3 cellular contexts compared by ENCODE assay signal in the genomic region with DNA sequence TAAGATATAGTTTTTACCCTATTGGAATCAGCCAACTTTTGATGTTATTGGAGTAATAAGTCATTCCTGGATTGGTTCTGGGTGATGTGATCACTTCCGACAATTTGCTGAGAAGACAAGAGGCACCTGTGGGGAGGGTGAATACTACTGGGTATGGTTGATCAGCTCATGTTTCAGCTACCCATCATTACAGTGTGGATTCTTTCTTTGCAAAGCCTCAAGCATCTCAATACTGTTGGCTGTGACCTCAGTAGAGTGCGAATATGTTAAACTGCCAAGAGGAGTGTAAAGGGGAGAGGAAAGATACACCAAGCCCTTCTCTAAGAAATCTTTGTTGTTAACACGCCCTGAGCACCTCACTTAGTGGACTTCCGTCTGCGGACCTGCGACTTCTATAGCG.
TF ChIP-seq lines count a peak whose summit lies in the region.

No MANE protein-coding gene starts in this region.

TF ChIP-seq in GM23338, 12 proteins besides CTCF, POLR2A, EP300 and RAD21 (continues in another document):
- TF ChIP-seq, protein P1, sequence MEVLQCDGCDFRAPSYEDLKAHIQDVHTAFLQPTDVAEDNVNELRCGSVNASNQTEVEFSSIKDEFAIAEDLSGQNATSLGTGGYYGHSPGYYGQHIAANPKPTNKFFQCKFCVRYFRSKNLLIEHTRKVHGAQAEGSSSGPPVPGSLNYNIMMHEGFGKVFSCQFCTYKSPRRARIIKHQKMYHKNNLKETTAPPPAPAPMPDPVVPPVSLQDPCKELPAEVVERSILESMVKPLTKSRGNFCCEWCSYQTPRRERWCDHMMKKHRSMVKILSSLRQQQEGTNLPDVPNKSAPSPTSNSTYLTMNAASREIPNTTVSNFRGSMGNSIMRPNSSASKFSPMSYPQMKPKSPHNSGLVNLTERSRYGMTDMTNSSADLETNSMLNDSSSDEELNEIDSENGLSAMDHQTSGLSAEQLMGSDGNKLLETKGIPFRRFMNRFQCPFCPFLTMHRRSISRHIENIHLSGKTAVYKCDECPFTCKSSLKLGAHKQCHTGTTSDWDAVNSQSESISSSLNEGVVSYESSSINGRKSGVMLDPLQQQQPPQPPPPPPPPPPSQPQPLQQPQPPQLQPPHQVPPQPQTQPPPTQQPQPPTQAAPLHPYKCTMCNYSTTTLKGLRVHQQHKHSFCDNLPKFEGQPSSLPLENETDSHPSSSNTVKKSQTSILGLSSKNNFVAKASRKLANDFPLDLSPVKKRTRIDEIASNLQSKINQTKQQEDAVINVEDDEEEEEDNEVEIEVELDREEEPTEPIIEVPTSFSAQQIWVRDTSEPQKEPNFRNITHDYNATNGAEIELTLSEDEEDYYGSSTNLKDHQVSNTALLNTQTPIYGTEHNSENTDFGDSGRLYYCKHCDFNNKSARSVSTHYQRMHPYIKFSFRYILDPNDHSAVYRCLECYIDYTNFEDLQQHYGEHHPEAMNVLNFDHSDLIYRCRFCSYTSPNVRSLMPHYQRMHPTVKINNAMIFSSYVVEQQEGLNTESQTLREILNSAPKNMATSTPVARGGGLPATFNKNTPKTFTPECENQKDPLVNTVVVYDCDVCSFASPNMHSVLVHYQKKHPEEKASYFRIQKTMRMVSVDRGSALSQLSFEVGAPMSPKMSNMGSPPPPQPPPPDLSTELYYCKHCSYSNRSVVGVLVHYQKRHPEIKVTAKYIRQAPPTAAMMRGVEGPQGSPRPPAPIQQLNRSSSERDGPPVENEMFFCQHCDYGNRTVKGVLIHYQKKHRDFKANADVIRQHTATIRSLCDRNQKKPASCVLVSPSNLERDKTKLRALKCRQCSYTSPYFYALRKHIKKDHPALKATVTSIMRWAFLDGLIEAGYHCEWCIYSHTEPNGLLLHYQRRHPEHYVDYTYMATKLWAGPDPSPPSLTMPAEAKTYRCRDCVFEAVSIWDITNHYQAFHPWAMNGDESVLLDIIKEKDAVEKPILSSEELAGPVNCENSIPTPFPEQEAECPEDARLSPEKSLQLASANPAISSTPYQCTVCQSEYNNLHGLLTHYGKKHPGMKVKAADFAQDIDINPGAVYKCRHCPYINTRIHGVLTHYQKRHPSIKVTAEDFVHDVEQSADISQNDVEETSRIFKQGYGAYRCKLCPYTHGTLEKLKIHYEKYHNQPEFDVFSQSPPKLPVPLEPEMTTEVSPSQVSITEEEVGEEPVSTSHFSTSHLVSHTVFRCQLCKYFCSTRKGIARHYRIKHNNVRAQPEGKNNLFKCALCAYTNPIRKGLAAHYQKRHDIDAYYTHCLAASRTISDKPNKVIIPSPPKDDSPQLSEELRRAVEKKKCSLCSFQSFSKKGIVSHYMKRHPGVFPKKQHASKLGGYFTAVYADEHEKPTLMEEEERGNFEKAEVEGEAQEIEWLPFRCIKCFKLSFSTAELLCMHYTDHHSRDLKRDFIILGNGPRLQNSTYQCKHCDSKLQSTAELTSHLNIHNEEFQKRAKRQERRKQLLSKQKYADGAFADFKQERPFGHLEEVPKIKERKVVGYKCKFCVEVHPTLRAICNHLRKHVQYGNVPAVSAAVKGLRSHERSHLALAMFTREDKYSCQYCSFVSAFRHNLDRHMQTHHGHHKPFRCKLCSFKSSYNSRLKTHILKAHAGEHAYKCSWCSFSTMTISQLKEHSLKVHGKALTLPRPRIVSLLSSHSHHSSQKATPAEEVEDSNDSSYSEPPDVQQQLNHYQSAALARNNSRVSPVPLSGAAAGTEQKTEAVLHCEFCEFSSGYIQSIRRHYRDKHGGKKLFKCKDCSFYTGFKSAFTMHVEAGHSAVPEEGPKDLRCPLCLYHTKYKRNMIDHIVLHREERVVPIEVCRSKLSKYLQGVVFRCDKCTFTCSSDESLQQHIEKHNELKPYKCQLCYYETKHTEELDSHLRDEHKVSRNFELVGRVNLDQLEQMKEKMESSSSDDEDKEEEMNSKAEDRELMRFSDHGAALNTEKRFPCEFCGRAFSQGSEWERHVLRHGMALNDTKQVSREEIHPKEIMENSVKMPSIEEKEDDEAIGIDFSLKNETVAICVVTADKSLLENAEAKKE (CRISPR knock-in tag; IDR thresholded peaks at IDR 0.05), result no peak
- TF ChIP-seq EZH2 (IDR thresholded peaks at IDR 0.05; ENCODE audit: low read depth, unreplicated experiment) (no peak), ZNF331 (CRISPR knock-in tag; IDR thresholded peaks at IDR 0.05; ENCODE audit: low read depth) (no peak), EZH2phosphoT487 (IDR thresholded peaks at IDR 0.05; ENCODE audit: unreplicated experiment) (no peak), JUNB (IDR thresholded peaks at IDR 0.05; ENCODE audit: unreplicated experiment) (no peak), POLR2AphosphoS5 (IDR thresholded peaks at IDR 0.05; ENCODE audit: low read depth) (no peak), CREB1 (CRISPR knock-in tag; IDR thresholded peaks at IDR 0.05; ENCODE audit: low read depth) (no peak), STAT1 (IDR thresholded peaks at IDR 0.05; ENCODE audit: unreplicated experiment) (no peak)

TF ChIP-seq in H1, 55 proteins besides CTCF, POLR2A, EP300 and RAD21:
- TF ChIP-seq TAF1 (IDR thresholded peaks at IDR 0.05; ENCODE audit: low read depth, low read length), result no peak
- TF ChIP-seq RXRA (IDR thresholded peaks at IDR 0.05; ENCODE audit: insufficient read depth, low read depth, low read length), result no peak
- no peak for TF ChIP-seq CBX5 (IDR thresholded peaks at IDR 0.05; ENCODE audit: low read depth, low read length)
- no peak for TF ChIP-seq RBBP5 (IDR thresholded peaks at IDR 0.05; ENCODE audit: borderline replicate concordance, low read depth, low read length)
- TF ChIP-seq GTF2F1 (IDR thresholded peaks at IDR 0.05; ENCODE audit: borderline replicate concordance, low read depth, low read length), result no peak
- TF ChIP-seq, protein P2, sequence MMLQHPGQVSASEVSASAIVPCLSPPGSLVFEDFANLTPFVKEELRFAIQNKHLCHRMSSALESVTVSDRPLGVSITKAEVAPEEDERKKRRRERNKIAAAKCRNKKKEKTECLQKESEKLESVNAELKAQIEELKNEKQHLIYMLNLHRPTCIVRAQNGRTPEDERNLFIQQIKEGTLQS (IDR thresholded peaks at IDR 0.05; ENCODE audit: insufficient read depth, low read depth, low read length), result no peak
- no peak for TF ChIP-seq SP1 (IDR thresholded peaks at IDR 0.05; ENCODE audit: low read depth, low read length)
- TF ChIP-seq ASH2L (IDR thresholded peaks at IDR 0.05; ENCODE audit: low read length), result no peak
TF ChIP-seq in H1: peak in this region for 0.

TF ChIP-seq in SK-N-SH treated with all-trans-retinoic acid at 6 μM for 48 hours, 23 proteins besides CTCF, POLR2A, EP300 and RAD21:
- TF ChIP-seq RARB (CRISPR knock-in tag; IDR thresholded peaks at IDR 0.05), result no peak
- TF ChIP-seq, protein P3, sequence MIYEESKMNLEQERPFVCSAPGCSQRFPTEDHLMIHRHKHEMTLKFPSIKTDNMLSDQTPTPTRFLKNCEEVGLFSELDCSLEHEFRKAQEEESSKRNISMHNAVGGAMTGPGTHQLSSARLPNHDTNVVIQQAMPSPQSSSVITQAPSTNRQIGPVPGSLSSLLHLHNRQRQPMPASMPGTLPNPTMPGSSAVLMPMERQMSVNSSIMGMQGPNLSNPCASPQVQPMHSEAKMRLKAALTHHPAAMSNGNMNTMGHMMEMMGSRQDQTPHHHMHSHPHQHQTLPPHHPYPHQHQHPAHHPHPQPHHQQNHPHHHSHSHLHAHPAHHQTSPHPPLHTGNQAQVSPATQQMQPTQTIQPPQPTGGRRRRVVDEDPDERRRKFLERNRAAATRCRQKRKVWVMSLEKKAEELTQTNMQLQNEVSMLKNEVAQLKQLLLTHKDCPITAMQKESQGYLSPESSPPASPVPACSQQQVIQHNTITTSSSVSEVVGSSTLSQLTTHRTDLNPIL (CRISPR knock-in tag; IDR thresholded peaks at IDR 0.05; ENCODE audit: low read depth), result no peak
- TF ChIP-seq TCF4 (CRISPR knock-in tag; IDR thresholded peaks at IDR 0.05; ENCODE audit: borderline replicate concordance), result no peak
- TF ChIP-seq, protein P4, sequence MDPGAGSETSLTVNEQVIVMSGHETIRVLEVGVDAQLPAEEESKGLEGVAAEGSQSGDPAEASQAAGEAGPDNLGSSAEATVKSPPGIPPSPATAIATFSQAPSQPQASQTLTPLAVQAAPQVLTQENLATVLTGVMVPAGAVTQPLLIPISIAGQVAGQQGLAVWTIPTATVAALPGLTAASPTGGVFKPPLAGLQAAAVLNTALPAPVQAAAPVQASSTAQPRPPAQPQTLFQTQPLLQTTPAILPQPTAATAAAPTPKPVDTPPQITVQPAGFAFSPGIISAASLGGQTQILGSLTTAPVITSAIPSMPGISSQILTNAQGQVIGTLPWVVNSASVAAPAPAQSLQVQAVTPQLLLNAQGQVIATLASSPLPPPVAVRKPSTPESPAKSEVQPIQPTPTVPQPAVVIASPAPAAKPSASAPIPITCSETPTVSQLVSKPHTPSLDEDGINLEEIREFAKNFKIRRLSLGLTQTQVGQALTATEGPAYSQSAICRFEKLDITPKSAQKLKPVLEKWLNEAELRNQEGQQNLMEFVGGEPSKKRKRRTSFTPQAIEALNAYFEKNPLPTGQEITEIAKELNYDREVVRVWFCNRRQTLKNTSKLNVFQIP (CRISPR knock-in tag; IDR thresholded peaks at IDR 0.05; ENCODE audit: borderline replicate concordance, low read depth), result no peak
- no peak for TF ChIP-seq ZC3H10 (CRISPR knock-in tag; IDR thresholded peaks at IDR 0.05)
- TF ChIP-seq ESRRG (CRISPR knock-in tag; IDR thresholded peaks at IDR 0.05), result no peak
- no peak for TF ChIP-seq CSDC2 (CRISPR knock-in tag; IDR thresholded peaks at IDR 0.05)
- TF ChIP-seq ZFP3 (CRISPR knock-in tag; IDR thresholded peaks at IDR 0.05), result no peak
- no peak for TF ChIP-seq ZNF8 (CRISPR knock-in tag; IDR thresholded peaks at IDR 0.05)
- no peak for TF ChIP-seq ARNTL (CRISPR knock-in tag; IDR thresholded peaks at IDR 0.05; ENCODE audit: borderline replicate concordance, low read depth)
- TF ChIP-seq TOX (CRISPR knock-in tag; IDR thresholded peaks at IDR 0.05; ENCODE audit: borderline replicate concordance), result no peak
- no peak for TF ChIP-seq ISL1 (CRISPR knock-in tag; IDR thresholded peaks at IDR 0.05)
